8 cellular contexts compared by ENCODE assay signal in the genomic region with DNA sequence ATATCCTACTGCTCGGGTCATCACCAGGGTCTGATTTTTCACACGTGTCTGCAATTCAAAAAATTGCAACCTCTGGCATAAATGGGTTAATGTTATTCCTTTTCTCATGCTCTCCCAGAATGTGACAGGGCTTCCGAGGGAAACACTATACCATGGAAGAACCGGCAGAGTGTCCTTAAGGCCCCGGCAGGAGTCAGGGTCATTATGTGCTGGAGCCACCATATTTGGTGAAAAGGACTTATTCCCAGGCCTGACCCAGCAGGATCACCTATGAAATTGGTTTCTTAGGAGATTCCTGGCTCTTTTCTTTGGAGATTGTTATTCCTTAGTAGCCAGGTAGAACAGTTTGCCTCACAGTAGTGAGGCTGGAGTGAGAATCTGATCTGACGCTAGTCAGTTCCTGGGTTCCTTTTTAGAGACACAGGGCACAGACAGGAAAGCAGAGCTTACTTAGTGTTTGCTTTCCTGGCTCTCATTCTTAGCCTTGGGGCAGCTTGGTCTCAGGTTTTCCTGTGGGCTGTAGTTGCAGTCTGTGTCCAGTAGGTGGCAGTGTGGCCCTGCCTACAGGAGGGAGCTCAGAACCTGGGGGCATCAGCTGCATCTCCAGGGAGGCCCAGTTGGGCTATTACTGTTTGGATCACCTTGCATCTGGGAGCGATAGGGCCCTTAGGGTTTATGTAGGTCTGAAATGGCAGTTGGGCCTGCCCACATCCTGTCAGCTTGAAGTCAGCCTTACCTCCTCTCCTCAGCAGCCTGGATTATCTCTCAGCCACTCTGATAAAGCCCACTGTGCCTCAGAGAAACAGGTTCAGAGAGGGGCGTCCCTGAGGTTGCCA. TPM values are rescaled to one million over a fixed set of nuclear protein-coding genes. Genes with fewer than 3 reads are reported as not detected.
DNase-seq lines count a peak whose midpoint lies in the region; ATAC-seq and TF ChIP-seq lines count a peak whose summit lies in the region.

No MANE protein-coding gene starts in this region.

- H3K36me3 Mint-ChIP-seq in activated T-cell treated with anti-CD3 and anti-CD28 coated beads, Interleukin-2, amount 50 U/mL, for 4 hours (ENCODE audit: insufficient read depth) = peaks cover 24% of the 10 kb centered on the region
- H3K36me3 Mint-ChIP-seq in neural progenitor cell = peaks cover 34% of the 10 kb centered on the region

- ATAC-seq in Panc1 = peak; percentile 88
- peak; percentile 80 to 86 for ATAC-seq in activated T-cell treated with anti-CD3 and anti-CD28 coated beads, Interleukin-2, amount 50 U/mL, for 4 hours
- ATAC-seq in HG03039 (IDR thresholded peaks at IDR 0.05; ENCODE audit: unreplicated experiment) = no peak

- no peaks in the 10 kb centered on the region for H3K27me3 ChIP-seq in Panc1 (ENCODE audit: control insufficient read depth, insufficient read depth, low read length)
- H3K27me3 ChIP-seq in neural progenitor cell = no peaks in the 10 kb centered on the region
- no peaks in the 10 kb centered on the region for H3K27me3 ChIP-seq in testis

- H3K4me1 Mint-ChIP-seq in activated T-cell treated with anti-CD3 and anti-CD28 coated beads, Interleukin-2, amount 50 U/mL, for 4 hours (ENCODE audit: low read depth) = peaks cover 9% of the 10 kb centered on the region
- H3K4me1 Mint-ChIP-seq in neural progenitor cell = peaks cover 3% of the 10 kb centered on the region

- peaks cover 91% of the 10 kb centered on the region for H4K20me1 ChIP-seq in neural progenitor cell (ENCODE audit: low read depth)

- no peak overlapping the region for H3K9ac ChIP-seq in neural progenitor cell

- intact Hi-C loops in Panc1 (cut with micrococcal nuclease; ENCODE audit: unreplicated experiment) (loop anchor here (5.0 kb wide), 1 partner anchor 110 kb away; no protein-coding TSS in a partner anchor), testis (cut with DNase I; ENCODE audit: low total_unique reads) (loop anchor here (10.0 kb wide), 2 partner anchors 47 to 117 kb away; no protein-coding TSS in a partner anchor)

- in situ Hi-C loops in Panc1 (cut with HindIII; ENCODE audit: low pct_unique_long_range_greater_than_20kb, low sequenced_read_pairs) = no loop called here

- WGBS in testis, 2 donors = 46 to 58% methylated on average over 8 of the region's 8 CpGs

- H3K4me3 ChIP-seq in Panc1 (ENCODE audit: low read depth in 2 of 2, low read length in 2 of 2) = no peak overlapping the region
- H3K4me3 ChIP-seq in neural progenitor cell = no peak overlapping the region
- no peak overlapping the region for H3K4me3 ChIP-seq in testis

- H3K9me3 ChIP-seq in Panc1 (ENCODE audit: control insufficient read depth, insufficient read depth, low read depth, low read length) = no peaks in the 10 kb centered on the region
- no peaks in the 10 kb centered on the region for H3K9me3 ChIP-seq in neural progenitor cell (ENCODE audit: low read depth)
- no peaks in the 10 kb centered on the region for H3K9me3 ChIP-seq in testis

- TF ChIP-seq CTCF in Panc1 (IDR thresholded peaks at IDR 0.05) (peak; percentile 94), neural progenitor cell (IDR thresholded peaks at IDR 0.05) (peak; percentile 99), testis (IDR thresholded peaks at IDR 0.05) (peak; percentile 93 to 99 (median 93))

- no peaks in the 10 kb centered on the region for H3K27me3 Mint-ChIP-seq in activated T-cell treated with anti-CD3 and anti-CD28 coated beads, Interleukin-2, amount 50 U/mL, for 4 hours (ENCODE audit: low read depth)
- no peaks in the 10 kb centered on the region for H3K27me3 Mint-ChIP-seq in neural progenitor cell (ENCODE audit: insufficient read depth, low read depth)

- no peak for TF ChIP-seq POLR2A in testis (IDR thresholded peaks at IDR 0.05)

- POLR2A ChIA-PET in Panc1 (lab: Charles Lee) = interaction anchor here (0.6 kb wide), 1 partner anchor 461 kb away, joined by 3 read pairs; the partner anchor contains the start of gene DBP

- peaks cover 16% of the 10 kb centered on the region for H3K36me3 ChIP-seq in Panc1 (ENCODE audit: control insufficient read depth, insufficient read depth, low read length)
- H3K36me3 ChIP-seq in neural progenitor cell = peaks cover 23% of the 10 kb centered on the region
- H3K36me3 ChIP-seq in testis (ENCODE audit: low read depth, missing control alignments) = no peaks in the 10 kb centered on the region

- H2AFZ ChIP-seq in neural progenitor cell (replicated peaks) = no peak overlapping the region

- H3K27ac ChIP-seq in Panc1 (ENCODE audit: low read length) (peak overlapping the region; percentile 39; the same call in 1 of the 2 replicates), neural progenitor cell (peak overlapping the region; percentile 66), testis (no peak overlapping the region)

- no peak overlapping the region for H3K4me2 ChIP-seq in neural progenitor cell

- no peaks in the 10 kb centered on the region for H3K9me3 Mint-ChIP-seq in activated T-cell treated with anti-CD3 and anti-CD28 coated beads, Interleukin-2, amount 50 U/mL, for 4 hours
- H3K9me3 Mint-ChIP-seq in neural progenitor cell = no peaks in the 10 kb centered on the region

- DNase-seq in DMS 273 (lab: John Stamatoyannopoulos, UW; ENCODE audit: unreplicated experiment) (peak; percentile 88), HuH-7.5 (ENCODE audit: low spot score) (peak; percentile 79), Panc1 (ENCODE audit: low read depth, low spot score) (peak; percentile 65), fibroblast of gingiva (ENCODE audit: low read depth) (peak; percentile 71), neural progenitor cell (ENCODE audit: low spot score) (peak; percentile 78), testis (peak; percentile 76)
- peak; percentile 68 for DNase-seq in activated T-cell treated with anti-CD3 and anti-CD28 coated beads, Interleukin-2, amount 50 U/mL, for 4 hours

- H3K79me2 ChIP-seq in neural progenitor cell (ENCODE audit: low read depth) = peaks cover 73% of the 10 kb centered on the region

- H3F3A ChIP-seq in neural progenitor cell (ENCODE audit: low read depth) = peaks cover 66% of the 10 kb centered on the region

- peaks cover 6% of the 10 kb centered on the region for H3K4me1 ChIP-seq in Panc1 (ENCODE audit: control insufficient read depth, insufficient read depth, low read length)
- no peaks in the 10 kb centered on the region for H3K4me1 ChIP-seq in neural progenitor cell
- peaks cover 18% of the 10 kb centered on the region for H3K4me1 ChIP-seq in testis

- CTCF ChIA-PET in Panc1 (lab: Charles Lee) = interaction anchor here (0.5 to 1.1 kb wide), 8 partner anchors 9 to 119 kb away, joined by 3 to 7 read pairs (median 4); partner anchors contain the start of gene LIN7B

- no peak overlapping the region for H3K27ac Mint-ChIP-seq in neural progenitor cell

- no peak overlapping the region for H3K4me3 Mint-ChIP-seq in activated T-cell treated with anti-CD3 and anti-CD28 coated beads, Interleukin-2, amount 50 U/mL, for 4 hours
- no peak overlapping the region for H3K4me3 Mint-ChIP-seq in neural progenitor cell

- BruUV-seq in Panc1 (replicated peaks; lab: Mats Ljungman, UMichigan) = no TSS peak

RNA-seq across cellular contexts. Expression of gene SNRNP70, which starts 12.4 kb away (rescaled TPM):
- total RNA-seq in Panc1 (2021; ENCODE audit: unreplicated experiment) (180 TPM), neural progenitor cell (ENCODE audit: low replicate concordance) (162 and 365 TPM in 2 replicates), testis (100 to 1,000 TPM; 422 to 484 TPM)
- polyA plus RNA-seq in Panc1 (2012; ENCODE audit: insufficient read length) = 291 TPM
- total RNA-seq in activated T-cell treated with anti-CD3 and anti-CD28 coated beads, Interleukin-2, amount 50 U/mL, for 4 hours = 100 to 1,000 TPM; 278 to 294 (median 283) TPM
- polyA plus RNA-seq in testis (ENCODE audit: insufficient read depth, low read depth, low replicate concordance) = 184 TPM

RNA-seq across cellular contexts. Expression of gene LIN7B, which starts 16.5 kb away (rescaled TPM):
- total RNA-seq in Panc1 (2021; ENCODE audit: unreplicated experiment) (6.4 TPM), neural progenitor cell (ENCODE audit: low replicate concordance) (9.2 and 9.7 TPM in 2 replicates), testis (10 to 100 TPM; 57.6 to 66.2 TPM)
- polyA plus RNA-seq in Panc1 (2012; ENCODE audit: insufficient read length) = 12.9 TPM
- total RNA-seq in activated T-cell treated with anti-CD3 and anti-CD28 coated beads, Interleukin-2, amount 50 U/mL, for 4 hours = 1 to 10 TPM; 4.0 to 6.3 (median 4.2) TPM
- 22.4 TPM for polyA plus RNA-seq in testis (ENCODE audit: insufficient read depth, low read depth, low replicate concordance)

RNA-seq across cellular contexts. Expression of gene C19orf73, which starts 21.3 kb away (rescaled TPM):
- 1.4 TPM for total RNA-seq in Panc1 (2021; ENCODE audit: unreplicated experiment)
- polyA plus RNA-seq in Panc1 (2012; ENCODE audit: insufficient read length) = 1.4 TPM
- 1 to 10 TPM; 1.5 to 2.9 (median 2.6) TPM for total RNA-seq in activated T-cell treated with anti-CD3 and anti-CD28 coated beads, Interleukin-2, amount 50 U/mL, for 4 hours
- 1.7 TPM in 1 of 2 replicates, not detected in the other for total RNA-seq in neural progenitor cell (ENCODE audit: low replicate concordance)
- 1 to 10 TPM; 4.0 to 8.5 TPM for total RNA-seq in testis
- 1.5 TPM for polyA plus RNA-seq in testis (ENCODE audit: insufficient read depth, low read depth, low replicate concordance)

RNA-seq across cellular contexts. Expression of gene PPFIA3, which starts 21.7 kb away (rescaled TPM):
- total RNA-seq in Panc1 (2021; ENCODE audit: unreplicated experiment) (21.7 TPM), neural progenitor cell (ENCODE audit: low replicate concordance) (1.8 and 12.0 TPM in 2 replicates), testis (10 to 100 TPM in 1 of 2 donors, 1 to 10 TPM in 1; 9.2 to 13.1 TPM)
- polyA plus RNA-seq in Panc1 (2012; ENCODE audit: insufficient read length) = 22.2 TPM
- total RNA-seq in activated T-cell treated with anti-CD3 and anti-CD28 coated beads, Interleukin-2, amount 50 U/mL, for 4 hours = 1 to 10 TPM; 3.4 to 5.0 (median 4.0) TPM
- 8.8 TPM for polyA plus RNA-seq in testis (ENCODE audit: insufficient read depth, low read depth, low replicate concordance)

RNA-seq across cellular contexts. Expression of gene KCNA7, which starts 25.2 kb away (rescaled TPM):
- 0.03 TPM for total RNA-seq in Panc1 (2021; ENCODE audit: unreplicated experiment)
- polyA plus RNA-seq in Panc1 (2012; ENCODE audit: insufficient read length) = 0.13 TPM
- total RNA-seq in activated T-cell treated with anti-CD3 and anti-CD28 coated beads, Interleukin-2, amount 50 U/mL, for 4 hours = not detected
- 0.11 TPM in 1 of 2 replicates, not detected in the other for total RNA-seq in neural progenitor cell (ENCODE audit: low replicate concordance)
- under 1 TPM; 0.25 to 0.39 TPM for total RNA-seq in testis
- polyA plus RNA-seq in testis (ENCODE audit: insufficient read depth, low read depth, low replicate concordance) = 0.16 TPM

Comparison
In these comparisons a context has a peak if more than half of its experiments do, and no peak if none do; other contexts are left out.
1. H3K27ac ChIP-seq: peak in Panc1 (single experiment) and neural progenitor cell (single experiment); none in testis (0 of 2).
2. Peak in every context shown above with its lines, with median percentiles within 50 percentile points of each other: DNase-seq and CTCF ChIP-seq.